8 cellular contexts compared by ENCODE assay signal in genomic region chr5:65925094-65925600, GRCh38.
DNase-seq lines count a peak whose midpoint lies in the region; ATAC-seq lines count a peak whose summit lies in the region.

No MANE protein-coding gene starts in this region.

- ATAC-seq in HG02970 (IDR thresholded peaks at IDR 0.05; ENCODE audit: low FRiP score, unreplicated experiment): peak; percentile 47

- DNase-seq in NCI-H2107 (lab: John Stamatoyannopoulos, UW) (peak; percentile 47), NCI-H2107 treated with DMSO at 0.1 percent for 48 hours (lab: John Stamatoyannopoulos, UW; ENCODE audit: unreplicated experiment) (no peak), NCI-H2171 (lab: John Stamatoyannopoulos, UW) (peak; percentile 23), cerebellar cortex (ENCODE audit: low spot score) (peak; percentile 56), left kidney (ENCODE audit: low read depth, low spot score) (peak; percentile 88)
- peak; percentile 35 for DNase-seq in activated CD4-positive, CD25-positive, alpha-beta regulatory T cell treated with anti-CD3 and anti-CD28 coated beads, Interleukin-2, amount 50 U/mL, for 16 hours (ENCODE audit: low read depth, low spot score)
- peak; percentile 59 for DNase-seq in stimulated activated CD4-positive, alpha-beta T cell treated with anti-CD3 and anti-CD28 coated beads, Interleukin-2, amount 100 ng/mL, for 4 hours (ENCODE audit: low read depth)
